In genomic region chr14:36659822-36660735, GRCh38 we compare ENCODE assay signal across 16 cellular contexts. TPM values are rescaled to one million over a fixed set of nuclear protein-coding genes. Genes with fewer than 3 reads are reported as not detected.
DNase-seq lines count a peak whose midpoint lies in the region; ATAC-seq and TF ChIP-seq lines count a peak whose summit lies in the region.
"Had no signal": no experiment of that assay in that cellular context is flagged by ENCODE, and none has a peak within 500 bp of the region (broad histone marks: within the 10 kb centered on the region; RNA-seq: fewer than 3 reads in every experiment).

No MANE protein-coding gene starts in this region.

- DNase-seq in activated naive CD4-positive, alpha-beta T cell treated with anti-CD3 and anti-CD28 coated beads, Interleukin-2, amount 10 ng/mL, durations not matched to agents 7 days and 5 days: no peak
- DNase-seq in activated naive CD4-positive, alpha-beta T cell treated with anti-CD3 and anti-CD28 coated beads for 36 hours: no peak
- DNase-seq in NB4 (ENCODE audit: low read depth) (peak; percentile 65), epithelial cell of prostate (ENCODE audit: low read depth, low spot score) (no peak), progenitor cell of endocrine pancreas (ENCODE audit: low spot score, unreplicated experiment) (no peak), Calu3 (no peak), SHP77 (lab: John Stamatoyannopoulos, UW) (no peak), foreskin keratinocyte (no peak)
- DNase-seq: ACHN; activated CD8-positive, alpha-beta memory T cell treated with anti-CD3 and anti-CD28 coated beads for 24 hours; CD8-positive, alpha-beta memory T cell; dermis blood vessel endothelial cell; head of caudate nucleus; NCI-H1694; NCI-H524 treated with DMSO at 0.1 percent for 48 hours; stimulated activated CD4-positive, alpha-beta T cell treated with anti-CD3 and anti-CD28 coated beads, Interleukin-2, amount 100 ng/mL, for 48 hours had no signal

- H3K27ac Mint-ChIP-seq in activated naive CD4-positive, alpha-beta T cell treated with anti-CD3 and anti-CD28 coated beads, Interleukin-2, amount 10 ng/mL, durations not matched to agents 7 days and 5 days: peak overlapping the region; percentile 60
- H3K27ac Mint-ChIP-seq in activated naive CD4-positive, alpha-beta T cell treated with anti-CD3 and anti-CD28 coated beads for 36 hours: no peak overlapping the region
- peak overlapping the region; percentile 68 for H3K27ac Mint-ChIP-seq in progenitor cell of endocrine pancreas
- H3K27ac Mint-ChIP-seq in Calu3 (ENCODE audit: unreplicated experiment): no peak overlapping the region
- H3K27ac Mint-ChIP-seq: CD8-positive, alpha-beta memory T cell had no signal

- H3K27me3 Mint-ChIP-seq in activated naive CD4-positive, alpha-beta T cell treated with anti-CD3 and anti-CD28 coated beads, Interleukin-2, amount 10 ng/mL, durations not matched to agents 7 days and 5 days: peaks cover 100% of the 10 kb centered on the region
- H3K27me3 Mint-ChIP-seq in activated naive CD4-positive, alpha-beta T cell treated with anti-CD3 and anti-CD28 coated beads for 36 hours (ENCODE audit: low read depth): peaks cover 97% of the 10 kb centered on the region
- H3K27me3 Mint-ChIP-seq in progenitor cell of endocrine pancreas: peaks cover 99% of the 10 kb centered on the region
- H3K27me3 Mint-ChIP-seq in Calu3 (ENCODE audit: unreplicated experiment): peaks cover 38% of the 10 kb centered on the region

- peaks cover 99% of the 10 kb centered on the region for H3K27me3 ChIP-seq in foreskin keratinocyte

- no peak overlapping the region for H3K4me3 Mint-ChIP-seq in activated naive CD4-positive, alpha-beta T cell treated with anti-CD3 and anti-CD28 coated beads, Interleukin-2, amount 10 ng/mL, durations not matched to agents 7 days and 5 days
- H3K4me3 Mint-ChIP-seq in activated naive CD4-positive, alpha-beta T cell treated with anti-CD3 and anti-CD28 coated beads for 36 hours: no peak overlapping the region
- peak overlapping the region; percentile 35 for H3K4me3 Mint-ChIP-seq in progenitor cell of endocrine pancreas (ENCODE audit: low read depth)
- no peak overlapping the region for H3K4me3 Mint-ChIP-seq in Calu3 (ENCODE audit: low read depth, unreplicated experiment)

- TF ChIP-seq CTCF in NB4 (IDR thresholded peaks at IDR 0.05; ENCODE audit: low read depth, low read length) (no peak), progenitor cell of endocrine pancreas (IDR thresholded peaks at IDR 0.05; ENCODE audit: unreplicated experiment) (no peak), Calu3 (IDR thresholded peaks at IDR 0.05; ENCODE audit: unreplicated experiment) (no peak), foreskin keratinocyte (conservative IDR thresholded peaks at IDR 0.05) (no peak)

- no TSS peak for BruUV-seq in Calu3 (replicated peaks; lab: Mats Ljungman, UMichigan)

- ATAC-seq in foreskin keratinocyte: no peak

- intact Hi-C loops in activated naive CD4-positive, alpha-beta T cell treated with anti-CD3 and anti-CD28 coated beads for 36 hours (cut with micrococcal nuclease): loop anchor here (5.0 to 10.0 kb wide), 3 partner anchors 87 to 937 kb away; partner anchors contain the start of genes FOXA1 and TTC6
- intact Hi-C loops in Calu3 (cut with micrococcal nuclease; ENCODE audit: unreplicated experiment): loop anchor here (5.0 kb wide), 2 partner anchors 92 to 112 kb away; no protein-coding TSS in a partner anchor

- peak overlapping the region; percentile 84 for H3K27ac ChIP-seq in epithelial cell of prostate
- no peak overlapping the region for H3K27ac ChIP-seq in foreskin keratinocyte

- H3K9me3 Mint-ChIP-seq in activated naive CD4-positive, alpha-beta T cell treated with anti-CD3 and anti-CD28 coated beads, Interleukin-2, amount 10 ng/mL, durations not matched to agents 7 days and 5 days: peaks cover 5% of the 10 kb centered on the region
- no peaks in the 10 kb centered on the region for H3K9me3 Mint-ChIP-seq in activated naive CD4-positive, alpha-beta T cell treated with anti-CD3 and anti-CD28 coated beads for 36 hours
- H3K9me3 Mint-ChIP-seq in progenitor cell of endocrine pancreas (ENCODE audit: low read depth) (no peaks in the 10 kb centered on the region), Calu3 (ENCODE audit: low read depth, unreplicated experiment) (no peaks in the 10 kb centered on the region)

- peaks cover 28% of the 10 kb centered on the region for H3K4me1 Mint-ChIP-seq in activated naive CD4-positive, alpha-beta T cell treated with anti-CD3 and anti-CD28 coated beads, Interleukin-2, amount 10 ng/mL, durations not matched to agents 7 days and 5 days
- H3K4me1 Mint-ChIP-seq in activated naive CD4-positive, alpha-beta T cell treated with anti-CD3 and anti-CD28 coated beads for 36 hours (ENCODE audit: low read depth): peaks cover 58% of the 10 kb centered on the region
- H3K4me1 Mint-ChIP-seq in progenitor cell of endocrine pancreas (ENCODE audit: low read depth) (peaks cover 35% of the 10 kb centered on the region), Calu3 (ENCODE audit: low read depth, unreplicated experiment) (peaks cover 26% of the 10 kb centered on the region)

- TF ChIP-seq POLR2A in NB4 (IDR thresholded peaks at IDR 0.05; ENCODE audit: extremely low read depth, insufficient read length): no peak

- H3K4me3 ChIP-seq in NB4 (ENCODE audit: low read depth, low read length): no peak overlapping the region

- no peaks in the 10 kb centered on the region for H3K4me1 ChIP-seq in foreskin keratinocyte

- peaks cover 15% of the 10 kb centered on the region for H3K36me3 Mint-ChIP-seq in activated naive CD4-positive, alpha-beta T cell treated with anti-CD3 and anti-CD28 coated beads, Interleukin-2, amount 10 ng/mL, durations not matched to agents 7 days and 5 days
- H3K36me3 Mint-ChIP-seq in activated naive CD4-positive, alpha-beta T cell treated with anti-CD3 and anti-CD28 coated beads for 36 hours (ENCODE audit: low read depth): no peaks in the 10 kb centered on the region
- H3K36me3 Mint-ChIP-seq in progenitor cell of endocrine pancreas (ENCODE audit: insufficient read depth): no peaks in the 10 kb centered on the region
- H3K36me3 Mint-ChIP-seq in Calu3 (ENCODE audit: insufficient read depth, unreplicated experiment): peaks cover 17% of the 10 kb centered on the region

- CTCF ChIA-PET in activated naive CD4-positive, alpha-beta T cell treated with anti-CD3 and anti-CD28 coated beads, Interleukin-2, amount 10 ng/mL, durations not matched to agents 7 days and 5 days (lab: Charles Lee): no interaction called here
- CTCF ChIA-PET in activated naive CD4-positive, alpha-beta T cell treated with anti-CD3 and anti-CD28 coated beads for 36 hours (lab: Charles Lee): interaction anchor here (0.6 kb wide), 1 partner anchor 106 kb away, joined by 3 read pairs; no protein-coding TSS in a partner anchor
- CTCF ChIA-PET in Calu3 (lab: Charles Lee): interaction anchor here (0.6 kb wide), 1 partner anchor 282 kb away, joined by 3 read pairs; no protein-coding TSS in a partner anchor

RNA-seq across cellular contexts. Expression of gene PAX9, which starts 1.6 kb away (rescaled TPM):
- not detected for total RNA-seq in activated naive CD4-positive, alpha-beta T cell treated with anti-CD3 and anti-CD28 coated beads for 36 hours
- total RNA-seq in progenitor cell of endocrine pancreas (0.77 and 1.3 TPM in 2 replicates), Calu3 (2022) (4.5 and 5.3 TPM in 2 replicates), foreskin keratinocyte (0.03 and 0.18 TPM in 2 replicates)
- polyA plus RNA-seq in foreskin keratinocyte: 0.02 and 0.07 TPM in 2 replicates
- total RNA-seq: CD8-positive, alpha-beta memory T cell; dermis blood vessel endothelial cell had no signal
- polyA plus RNA-seq: CD8-positive, alpha-beta memory T cell had no signal

Comparison
In these comparisons a context has a peak if more than half of its experiments do, and no peak if none do; other contexts are left out.
1. H3K27ac Mint-ChIP-seq: peak in activated naive CD4-positive, alpha-beta T cell treated with anti-CD3 and anti-CD28 coated beads, Interleukin-2, amount 10 ng/mL, durations not matched to agents 7 days and 5 days (single experiment) and progenitor cell of endocrine pancreas (single experiment); none in activated naive CD4-positive, alpha-beta T cell treated with anti-CD3 and anti-CD28 coated beads for 36 hours (single experiment) and Calu3 (single experiment).